8 cellular contexts compared by ENCODE assay signal in the genomic region with DNA sequence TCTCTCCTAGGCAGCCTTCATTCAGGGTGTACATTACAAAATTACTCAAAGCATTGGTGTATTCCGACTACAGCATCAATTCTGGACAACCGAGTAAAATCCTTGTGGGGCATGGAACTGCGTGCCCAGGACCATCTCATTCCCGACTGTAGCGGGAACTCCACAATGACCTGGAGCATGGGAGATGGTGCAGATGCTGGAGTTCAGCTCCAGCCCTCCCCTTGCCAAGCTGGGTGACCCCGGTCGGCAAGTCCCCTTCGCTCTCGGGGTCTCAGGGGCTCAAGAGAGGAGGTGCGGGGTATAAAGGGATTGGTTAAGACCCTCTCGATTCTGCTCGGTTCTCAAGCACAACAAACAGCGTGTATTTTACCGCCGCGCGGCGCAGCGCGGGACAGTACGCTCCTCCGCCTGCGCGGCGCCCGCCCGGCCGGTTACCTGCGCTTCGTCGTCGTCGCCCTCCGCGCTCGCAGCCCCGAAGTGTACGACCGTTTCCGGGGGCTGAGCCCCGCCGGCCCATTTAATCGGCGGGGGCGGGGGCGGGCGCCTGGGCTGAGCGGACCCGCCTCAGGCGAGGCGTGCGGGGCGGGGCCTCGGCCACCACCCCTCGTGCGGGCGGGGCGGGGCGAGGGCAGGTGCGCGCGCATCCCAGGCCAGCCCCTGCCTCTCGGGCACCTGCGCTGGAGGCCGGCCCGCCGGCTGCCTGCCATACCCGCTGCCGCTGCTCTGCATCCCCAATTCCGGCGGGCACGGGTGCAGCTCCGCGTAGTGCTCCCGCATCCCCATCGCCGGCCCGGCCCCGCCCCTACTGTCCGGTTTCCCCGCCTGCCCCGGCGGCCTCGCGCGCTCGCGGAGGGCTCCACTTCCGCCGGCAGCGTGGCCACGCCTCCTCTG. TPM values are rescaled to one million over a fixed set of nuclear protein-coding genes. Genes with fewer than 3 reads are reported as not detected.
DNase-seq lines count a peak whose midpoint lies in the region; ATAC-seq and TF ChIP-seq lines count a peak whose summit lies in the region.

Gene G6PD (minus strand): TSS at position 493 of the 891 bp plus-strand sequence. CDS start 691 bp downstream, outside the sequence.

- no peak for TF ChIP-seq CTCF in LNCaP clone FGC (IDR thresholded peaks at IDR 0.05; ENCODE audit: control insufficient read depth, extremely low read depth, insufficient read depth)

- DNase-seq in GM03348 (ENCODE audit: low spot score): peak; percentile 95
- no peak for DNase-seq in LNCaP clone FGC (ENCODE audit: low read depth)
- peak; percentile 18 for DNase-seq in SKM-1 treated with dmso at 0.1 percent for 144 hours (lab: John Stamatoyannopoulos, UW; ENCODE audit: unreplicated experiment)
- peak; percentile 46 for DNase-seq in activated naive CD8-positive, alpha-beta T cell treated with anti-CD3 and anti-CD28 coated beads, Interleukin-2, amount 50 U/mL, for 16 hours (ENCODE audit: low read depth, low spot score)
- DNase-seq in left cardiac atrium: peak; percentile 77
- no peak for DNase-seq in renal cortical epithelial cell (ENCODE audit: low read depth)
- no peak for DNase-seq in OCI-M2 (lab: John Stamatoyannopoulos, UW; ENCODE audit: unreplicated experiment)

- H3K4me3 ChIP-seq in LNCaP clone FGC (ENCODE audit: low read depth, low read length): peak within 1 kb of the TSS; percentile 90

- intact Hi-C loops in left cardiac atrium (cut with DNase I): no loop called here

- ATAC-seq in GM21825 (IDR thresholded peaks at IDR 0.05; ENCODE audit: unreplicated experiment) (peak; percentile 43), left cardiac atrium (peak; percentile 82 to 87)

RNA-seq across cellular contexts. Expression of gene G6PD, which starts in this region (rescaled TPM):
- total RNA-seq in left cardiac atrium: 10 to 100 TPM; 30.4 to 36.0 TPM
- 30.6 and 152 TPM in 2 replicates for total RNA-seq in renal cortical epithelial cell

Comparison
In these comparisons a context has a peak if more than half of its experiments do, and no peak if none do; other contexts are left out.
1. DNase-seq: peak in GM03348 (single experiment), SKM-1 treated with dmso at 0.1 percent for 144 hours (single experiment), activated naive CD8-positive, alpha-beta T cell treated with anti-CD3 and anti-CD28 coated beads, Interleukin-2, amount 50 U/mL, for 16 hours (single experiment) and left cardiac atrium (single experiment); none in LNCaP clone FGC (single experiment), renal cortical epithelial cell (single experiment) and OCI-M2 (single experiment).